Comparison of ENCODE assay signal across 8 cellular contexts in the genomic region with DNA sequence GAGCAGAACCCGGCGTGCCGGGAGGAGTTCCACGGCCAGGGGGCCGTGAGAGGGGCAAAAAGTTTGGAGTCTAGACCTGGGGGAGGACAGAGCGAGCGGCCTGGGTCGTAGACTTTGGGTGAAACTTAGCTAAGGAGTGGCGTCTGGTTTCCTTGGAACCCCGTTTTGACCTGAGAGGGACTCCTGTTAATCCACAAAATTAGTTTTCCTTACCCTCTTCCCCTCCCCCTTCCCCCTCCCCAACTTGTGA. TPM values are rescaled to one million over a fixed set of nuclear protein-coding genes. Genes with fewer than 3 reads are reported as not detected.
DNase-seq lines count a peak whose midpoint lies in the region; ATAC-seq, FAIRE-seq and TF ChIP-seq lines count a peak whose summit lies in the region.

No MANE protein-coding gene starts in this region.

- H2AFZ ChIP-seq in H1 (ENCODE audit: low read length) (peak overlapping the region; percentile 0; the same call in 1 of the 2 replicates), neuronal stem cell (ENCODE audit: low read length) (peak overlapping the region; percentile 99)

- TF ChIP-seq EP300 in H1 (IDR thresholded peaks at IDR 0.05; ENCODE audit: borderline replicate concordance in 1 of 2, low read depth in 2 of 2, low read length in 2 of 2), result no peak

- FAIRE-seq in H1 (lab: Jason Lieb, UNC), result no peak

- H2BK12ac ChIP-seq in H1 (ENCODE audit: low read depth, low read length) (no peak overlapping the region), neuronal stem cell (ENCODE audit: low read length) (no peak overlapping the region)

- no peak overlapping the region for H2BK20ac ChIP-seq in H1 (ENCODE audit: low read length)

- H4K91ac ChIP-seq in H1 (replicated peaks; ENCODE audit: insufficient read length, low read length), result no peak overlapping the region
- peak overlapping the region; percentile 85 for H4K91ac ChIP-seq in neuronal stem cell (ENCODE audit: low read depth, low read length, poor library complexity)

- H3K9ac ChIP-seq in H1 (replicated peaks in 1 of 4; ENCODE audit: extremely low read depth in 1 of 4, low read depth in 3 of 4, low read length in 3 of 4), result peak overlapping the region; percentile 48 to 98 (median 86)
- H3K9ac ChIP-seq in neuronal stem cell (ENCODE audit: low read depth, low read length, poor library complexity), result peak overlapping the region; percentile 99

- WGBS in H1 (ENCODE audit: extremely low coverage in 1 of 2, insufficient coverage in 1 of 2, insufficient read length in 1 of 2, insufficient replicate concordance in 2 of 2, low coverage in 1 of 2, low lambda C conversion rate in 2 of 2, missing lambda C conversion rate in 1 of 2), 2 experiments, result 2% methylated on average over 10 of the region's 10 CpGs; no CpG with 5 or more reads in 1 of the 2 experiments
- no CpG with 5 or more reads among the region's 10 CpGs for WGBS in neuronal stem cell (ENCODE audit: extremely low coverage in 2 of 2, insufficient read length in 2 of 2, insufficient replicate concordance in 1 of 2), 2 donors

- CTCF ChIA-PET in H1 (lab: Charles Lee; ENCODE audit: partially characterized antibody), result interaction anchor here (0.6 to 4.9 kb wide), 21 partner anchors 9 to 498 kb away, joined by 3 to 52 read pairs (median 7); no protein-coding TSS in a partner anchor

- H4K8ac ChIP-seq in H1 (ENCODE audit: extremely low read depth, insufficient read depth, low read length) (peak overlapping the region; percentile 81; the same call in 1 of the 2 replicates), neuronal stem cell (ENCODE audit: low read depth, low read length) (no peak overlapping the region)

- no peaks in the 10 kb centered on the region; a peak in 2 of 7 replicates for H3K4me1 ChIP-seq in H1 (replicated peaks in 1 of 4; ENCODE audit: control insufficient read depth in 3 of 4, insufficient read depth in 4 of 4, low read length in 3 of 4)
- peaks cover 0 to 5% of the 10 kb centered on the region in 2 donors for H3K4me1 ChIP-seq in neuronal stem cell (ENCODE audit: control insufficient read depth in 2 of 2, insufficient read depth in 1 of 2, low read depth in 1 of 2, low read length in 2 of 2)

- TF ChIP-seq CTCF in GM12875 (IDR thresholded peaks at IDR 0.05; ENCODE audit: borderline replicate concordance, insufficient read depth, low read depth, low read length) (no peak), H1 (IDR thresholded peaks at IDR 0.05; ENCODE audit: control extremely low read depth in 1 of 3, insufficient read depth in 1 of 3, low read depth in 1 of 3, low read length in 3 of 3) (no peak)

- no peaks in the 10 kb centered on the region for H3K9me3 ChIP-seq in H1 (ENCODE audit: insufficient read depth in 2 of 2, low read depth in 1 of 2, low read length in 1 of 2)
- no peaks in the 10 kb centered on the region for H3K9me3 ChIP-seq in neuronal stem cell (replicated peaks in 1 of 2; ENCODE audit: control insufficient read depth in 2 of 2, insufficient read depth in 1 of 2, low read depth in 1 of 2, low read length in 2 of 2)

- H3K4ac ChIP-seq in H1 (replicated peaks; ENCODE audit: insufficient read length, low read depth, low read length), result no peak overlapping the region
- H3K4ac ChIP-seq in neuronal stem cell (ENCODE audit: low read length), result no peak overlapping the region

- H2AK5ac ChIP-seq in H1 (ENCODE audit: low read depth, low read length) (no peak overlapping the region), neuronal stem cell (ENCODE audit: low read depth, low read length) (peak overlapping the region; percentile 75)

- no peak for ATAC-seq in GM19467 (IDR thresholded peaks at IDR 0.05; ENCODE audit: unreplicated experiment)

- H3K36me3 ChIP-seq in H1 (ENCODE audit: control insufficient read depth in 2 of 4, insufficient read depth in 4 of 4, low read length in 3 of 4) (peaks cover 2 to 8% (median 6%) of the 10 kb centered on the region in 4 experiments; a peak in 6 of 8 replicates), neuronal stem cell (replicated peaks in 1 of 2; ENCODE audit: control insufficient read depth in 2 of 2, insufficient read depth in 2 of 2, low read length in 2 of 2) (peaks cover 2 to 38% of the 10 kb centered on the region in 2 donors)

- POLR2A ChIA-PET in H1 (lab: Charles Lee; ENCODE audit: partially characterized antibody), result interaction anchor here (1.0 to 1.9 kb wide), 5 partner anchors 7 to 204 kb away, joined by 3 to 7 read pairs (median 5); no protein-coding TSS in a partner anchor

- no peak for TF ChIP-seq POLR2A in H1 (IDR thresholded peaks at IDR 0.05; ENCODE audit: control extremely low read depth in 1 of 2, low read depth in 2 of 2, low read length in 2 of 2)

- peak; percentile 44 for DNase-seq in NCI-H69 (lab: John Stamatoyannopoulos, UW)
- DNase-seq in H1 (ENCODE audit: low read depth in 1 of 2, low spot score in 2 of 2), result no peak
- no peak for DNase-seq in neuronal stem cell (ENCODE audit: low spot score)
- DNase-seq in NCI-H2171 (lab: John Stamatoyannopoulos, UW), result no peak
- no peak for DNase-seq in hippocampal formation (lab: John Stamatoyannopoulos, UW)
- no peak for DNase-seq in midbrain (lab: John Stamatoyannopoulos, UW)

- no peak for TF ChIP-seq RAD21 in H1 (IDR thresholded peaks at IDR 0.05 in 1 of 2, conservative IDR thresholded peaks at IDR 0.05 in 1 of 2; ENCODE audit: low read depth in 2 of 2, low read length in 2 of 2)

- no peak overlapping the region for H3K23ac ChIP-seq in H1 (ENCODE audit: insufficient read length)
- H3K23ac ChIP-seq in neuronal stem cell (ENCODE audit: low read depth, low read length, poor library complexity), result peak overlapping the region; percentile 93

- H2BK5ac ChIP-seq in H1 (ENCODE audit: low read depth, low read length), result peak overlapping the region; percentile 69; the same call in 1 of the 2 replicates
- H2BK5ac ChIP-seq in neuronal stem cell (ENCODE audit: low read length), result no peak overlapping the region

- H3K56ac ChIP-seq in H1 (replicated peaks; ENCODE audit: insufficient read length, low read depth, low read length), result peak overlapping the region; percentile 25

- H2BK15ac ChIP-seq in H1 (ENCODE audit: low read length) (no peak overlapping the region), neuronal stem cell (ENCODE audit: low read length) (no peak overlapping the region)

- H3K27ac ChIP-seq in H1 (ENCODE audit: low read depth, low read length), result peak overlapping the region; percentile 56
- H3K27ac ChIP-seq in neuronal stem cell (replicated peaks; ENCODE audit: low read length), result peak overlapping the region; percentile 70

- H3K79me1 ChIP-seq in H1 (ENCODE audit: low read depth, low read length), result peaks cover 2% of the 10 kb centered on the region
- peaks cover 9% of the 10 kb centered on the region for H3K79me1 ChIP-seq in neuronal stem cell (ENCODE audit: low read depth, low read length)

- no peak overlapping the region for H2BK120ac ChIP-seq in H1 (replicated peaks; ENCODE audit: low read depth, low read length)
- no peak overlapping the region for H2BK120ac ChIP-seq in neuronal stem cell (ENCODE audit: low read depth, low read length)

- H4K5ac ChIP-seq in H1 (ENCODE audit: insufficient read length, low read depth, low read length), result peak overlapping the region; percentile 58

- no peaks in the 10 kb centered on the region for H3K27me3 ChIP-seq in H1 (replicated peaks in 1 of 4; ENCODE audit: control insufficient read depth in 3 of 4, extremely low read depth in 1 of 4, insufficient read depth in 3 of 4, low read length in 3 of 4)
- no peaks in the 10 kb centered on the region for H3K27me3 ChIP-seq in neuronal stem cell (ENCODE audit: control insufficient read depth in 3 of 3, insufficient read depth in 3 of 3, low read depth in 1 of 3, low read length in 3 of 3)

- H3K4me3 ChIP-seq in GM12875 (ENCODE audit: low read depth, low read length) (peak overlapping the region; percentile 89), H1 (ENCODE audit: extremely low read depth in 1 of 4, insufficient read depth in 2 of 4, low read depth in 3 of 4, low read length in 4 of 4) (peak overlapping the region; percentile 72 to 99 (median 87)), neuronal stem cell (ENCODE audit: low read length in 2 of 2) (peak overlapping the region; percentile 99 to 100)

- peaks cover 5% of the 10 kb centered on the region; the same call in 1 of the 2 replicates for H3K23me2 ChIP-seq in H1 (ENCODE audit: low read depth, low read length)

- H3K79me2 ChIP-seq in H1 (ENCODE audit: control insufficient read depth in 1 of 2, insufficient read depth in 2 of 2, low read length in 2 of 2), result peaks cover 9 to 55% of the 10 kb centered on the region in 2 experiments

- H3K18ac ChIP-seq in H1 (ENCODE audit: extremely low read depth, low read length), result peak overlapping the region; percentile 65
- H3K18ac ChIP-seq in neuronal stem cell (ENCODE audit: low read length), result peak overlapping the region; percentile 98

- no peaks in the 10 kb centered on the region for H4K20me1 ChIP-seq in H1 (replicated peaks in 1 of 2; ENCODE audit: control insufficient read depth in 1 of 2, insufficient read depth in 2 of 2, low read length in 2 of 2)

- peak overlapping the region; percentile 66 to 81 for H3K4me2 ChIP-seq in H1 (ENCODE audit: insufficient read depth in 1 of 2, low read depth in 2 of 2, low read length in 2 of 2)
- H3K4me2 ChIP-seq in neuronal stem cell (ENCODE audit: insufficient read depth, low read length, poor library complexity, severe bottlenecking), result peak overlapping the region; percentile 62

- no peak overlapping the region for H3K14ac ChIP-seq in H1 (ENCODE audit: insufficient read length)
- peak overlapping the region; percentile 100 for H3K14ac ChIP-seq in neuronal stem cell (ENCODE audit: low read length)

RNA-seq across cellular contexts. Expression of gene MARCHF5, which starts 0.6 kb away (rescaled TPM):
- 23.7 and 26.8 TPM in 2 replicates for total RNA-seq in H1 (2021; fragmentation: NEBNext Ultra II Directional; extraction: Animal tissue kit (Norgen Biotek cat#: 25700))
- 5.8 and 8.7 TPM in 2 replicates for polyA plus RNA-seq in H1 (2011; rRNA removed)
- 12.0 TPM for polyA plus RNA-seq in H1 (2011; cell fraction: cytosol; rRNA removed)
- 2.8 TPM for polyA plus RNA-seq in H1 (2011; cell fraction: nucleus; rRNA removed)
- 16.2 to 24.5 TPM (median 19.6 TPM) in 4 replicates for polyA plus RNA-seq in H1 (2012, experiment 1 of 2)
- polyA plus RNA-seq in H1 (2012, experiment 2 of 2), result 2.3 TPM
- 9.6 TPM for polyA plus RNA-seq in H1 (2013, experiment 1 of 2)
- polyA plus RNA-seq in H1 (2013, experiment 2 of 2), result 10.9 TPM
- 14.9 and 16.3 TPM in 2 replicates for polyA minus RNA-seq in H1 (2011; rRNA and poly(A)+ RNA removed)
- polyA minus RNA-seq in H1 (2011; cell fraction: cytosol; rRNA and poly(A)+ RNA removed), result 7.0 TPM
- polyA minus RNA-seq in H1 (2011; cell fraction: nucleus; rRNA and poly(A)+ RNA removed), result 18.4 TPM
- polyA plus RNA-seq in neuronal stem cell (2013, experiment 1 of 2), result 31.2 TPM
- 29.9 TPM for polyA plus RNA-seq in neuronal stem cell (2013, experiment 2 of 2)

RNA-seq across cellular contexts. Expression of gene CPEB3, which starts 0.7 kb away (rescaled TPM):
- 1.7 and 1.9 TPM in 2 replicates for total RNA-seq in H1 (2021; fragmentation: NEBNext Ultra II Directional; extraction: Animal tissue kit (Norgen Biotek cat#: 25700))
- polyA plus RNA-seq in H1 (2011; rRNA removed), result 0.39 and 0.53 TPM in 2 replicates
- polyA plus RNA-seq in H1 (2011; cell fraction: cytosol; rRNA removed), result 0.50 TPM
- 0.93 TPM for polyA plus RNA-seq in H1 (2011; cell fraction: nucleus; rRNA removed)
- 0.58 to 0.74 TPM (median 0.66 TPM) in 4 replicates for polyA plus RNA-seq in H1 (2012, experiment 1 of 2)
- polyA plus RNA-seq in H1 (2012, experiment 2 of 2), result 0.09 TPM
- 0.61 TPM for polyA plus RNA-seq in H1 (2013, experiment 1 of 2)
- polyA plus RNA-seq in H1 (2013, experiment 2 of 2), result 0.57 TPM
- 1.2 and 1.6 TPM in 2 replicates for polyA minus RNA-seq in H1 (2011; rRNA and poly(A)+ RNA removed)
- 1.6 TPM for polyA minus RNA-seq in H1 (2011; cell fraction: cytosol; rRNA and poly(A)+ RNA removed)
- polyA minus RNA-seq in H1 (2011; cell fraction: nucleus; rRNA and poly(A)+ RNA removed), result 3.3 TPM
- 0.71 TPM for polyA plus RNA-seq in neuronal stem cell (2013, experiment 1 of 2)
- polyA plus RNA-seq in neuronal stem cell (2013, experiment 2 of 2), result 0.65 TPM
